In the genomic region with DNA sequence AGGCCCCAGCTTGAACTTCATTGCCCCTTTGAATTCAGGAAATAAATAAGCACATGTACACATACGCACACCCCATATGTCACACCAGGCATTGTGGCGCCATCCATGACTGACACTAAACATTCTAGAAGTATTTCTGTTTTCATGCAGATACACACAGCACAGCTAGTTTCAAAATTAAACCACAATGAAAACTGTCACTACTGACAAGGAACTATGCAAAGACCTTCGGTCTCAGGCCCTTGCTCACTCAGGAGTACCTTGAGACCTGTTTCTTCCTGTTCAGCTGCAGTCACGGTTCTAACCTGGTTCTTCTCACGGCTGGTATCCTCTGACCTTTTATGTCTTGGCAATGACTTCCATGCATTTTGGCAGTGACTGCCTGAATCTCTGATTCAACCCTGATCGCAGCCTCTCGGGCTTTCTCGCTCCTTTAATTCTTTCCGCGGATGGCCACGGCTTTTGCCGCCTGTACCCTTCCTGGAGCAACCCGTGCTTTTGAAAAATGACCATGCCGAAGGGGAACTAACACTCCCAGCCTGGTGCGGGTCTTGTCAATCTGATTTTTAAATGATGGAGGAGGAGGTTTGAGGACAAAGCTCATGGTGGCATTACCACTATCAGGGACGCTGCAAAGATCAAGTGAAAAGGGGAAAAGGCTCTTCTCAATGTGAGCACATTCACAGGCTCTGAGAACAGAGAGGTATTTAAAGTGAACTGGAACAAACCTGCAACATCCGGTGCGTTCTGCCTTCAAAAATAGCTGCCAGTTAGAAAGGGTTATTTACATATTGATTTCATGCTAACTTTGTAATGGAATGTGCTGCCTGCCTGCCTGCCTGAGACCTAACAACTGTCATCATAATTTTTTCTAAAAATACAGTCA, we compare ENCODE assay signal across 8 cellular contexts.
A peak's percentile ranks its signal among the peaks of the same experiment; 100 is the strongest.
DNase-seq lines count a peak whose midpoint lies in the region; ATAC-seq, FAIRE-seq and TF ChIP-seq lines count a peak whose summit lies in the region.

No MANE protein-coding gene starts in this region.

- H3K27me3 ChIP-seq in MM.1S (replicated peaks; ENCODE audit: insufficient read depth, low read length) (no peaks in the 10 kb centered on the region), mucosa of rectum (ENCODE audit: control insufficient read depth in 2 of 2, insufficient read depth in 2 of 2, low read length in 2 of 2) (peaks cover 6 to 13% of the 10 kb centered on the region in 2 donors), MG63 (peaks cover 7% of the 10 kb centered on the region), colonic mucosa (peaks cover 27% of the 10 kb centered on the region)

- H3K4me1 ChIP-seq in MM.1S (ENCODE audit: low read length) = peaks cover 12% of the 10 kb centered on the region
- H3K4me1 ChIP-seq in mucosa of rectum (ENCODE audit: control insufficient read depth in 2 of 2, insufficient read depth in 2 of 2, low read length in 2 of 2) = no peaks in the 10 kb centered on the region
- no peaks in the 10 kb centered on the region for H3K4me1 ChIP-seq in colonic mucosa

- peak; percentile 93 for DNase-seq in MM.1S
- DNase-seq in urothelium cell line (ENCODE audit: low spot score) = no peak
- DNase-seq in EL = no peak
- no peak for DNase-seq in MG63
- DNase-seq in colonic mucosa = no peak

- no peak for FAIRE-seq in urothelium cell line (lab: Jason Lieb, UNC)

- no peaks in the 10 kb centered on the region for H3K36me3 ChIP-seq in MM.1S (replicated peaks; ENCODE audit: insufficient read depth, low read length)
- H3K36me3 ChIP-seq in mucosa of rectum (ENCODE audit: control insufficient read depth in 2 of 2, insufficient read depth in 2 of 2, low read length in 2 of 2) = no peaks in the 10 kb centered on the region
- no peaks in the 10 kb centered on the region for H3K36me3 ChIP-seq in MG63
- H3K36me3 ChIP-seq in colonic mucosa = no peaks in the 10 kb centered on the region

- H3K27ac ChIP-seq in MM.1S (ENCODE audit: low read length) (peak overlapping the region; percentile 98), mucosa of rectum (ENCODE audit: low read depth in 2 of 2, low read length in 2 of 2) (peak overlapping the region; percentile 57 to 68), colonic mucosa (no peak overlapping the region)

- no peaks in the 10 kb centered on the region for H3K9me3 ChIP-seq in MM.1S (replicated peaks; ENCODE audit: insufficient read depth, low read length)
- no peaks in the 10 kb centered on the region for H3K9me3 ChIP-seq in mucosa of rectum (ENCODE audit: control insufficient read depth in 2 of 2, low read length in 2 of 2)
- 0 out of 2 replicates have a peak, but pooled peaks cover 3% of the 10 kb centered on the region for H3K9me3 ChIP-seq in MG63
- no peaks in the 10 kb centered on the region for H3K9me3 ChIP-seq in colonic mucosa

- H3K4me3 ChIP-seq in MM.1S (ENCODE audit: low read length) (peak overlapping the region; percentile 64), mucosa of rectum (ENCODE audit: low read length in 2 of 2) (peak overlapping the region in 1 of 2 donors; percentile 51), MG63 (no peak overlapping the region), colonic mucosa (no peak overlapping the region)

- intact Hi-C loops in colonic mucosa (cut with DNase I) = no loop called here

- peak overlapping the region; percentile 92 for H3K9ac ChIP-seq in MM.1S (ENCODE audit: low read length)
- H3K9ac ChIP-seq in mucosa of rectum (ENCODE audit: low read depth in 1 of 2, low read length in 2 of 2) = peak overlapping the region; percentile 18 to 36
- H3K9ac ChIP-seq in colonic mucosa (ENCODE audit: low read depth in 2 of 2, low read length in 2 of 2) = no peak overlapping the region

- H3F3A ChIP-seq in MM.1S (ENCODE audit: insufficient read depth, low read length) = peaks cover 21% of the 10 kb centered on the region

- no peaks in the 10 kb centered on the region for H4K20me1 ChIP-seq in MM.1S (ENCODE audit: insufficient read depth, low read length)

- no peaks in the 10 kb centered on the region for H3K79me2 ChIP-seq in MM.1S (ENCODE audit: low read length)

- H2AFZ ChIP-seq in MM.1S (ENCODE audit: low read length) = peak overlapping the region; percentile 74

- ATAC-seq in GM18508 (IDR thresholded peaks at IDR 0.05; ENCODE audit: insufficient read depth, unreplicated experiment) (peak; percentile 80), GM21723 (IDR thresholded peaks at IDR 0.05; ENCODE audit: unreplicated experiment) (peak; percentile 85)

- peak overlapping the region; percentile 85 for H3K4me2 ChIP-seq in MM.1S (ENCODE audit: low read depth, low read length)

- TF ChIP-seq CTCF in MM.1S (IDR thresholded peaks at IDR 0.05; ENCODE audit: low read length) (no peak), colonic mucosa (IDR thresholded peaks at IDR 0.05) (no peak)

- H3K9me2 ChIP-seq in MM.1S (replicated peaks; ENCODE audit: insufficient read depth, low read length) = no peaks in the 10 kb centered on the region

Comparison
In these comparisons a context has a peak if more than half of its experiments do, and no peak if none do; other contexts are left out.
1. H3K9ac ChIP-seq: peak in MM.1S (single experiment) and mucosa of rectum (2 of 2); none in colonic mucosa (0 of 2).